ENCODE assay signal across 1 cellular context in the genomic region with DNA sequence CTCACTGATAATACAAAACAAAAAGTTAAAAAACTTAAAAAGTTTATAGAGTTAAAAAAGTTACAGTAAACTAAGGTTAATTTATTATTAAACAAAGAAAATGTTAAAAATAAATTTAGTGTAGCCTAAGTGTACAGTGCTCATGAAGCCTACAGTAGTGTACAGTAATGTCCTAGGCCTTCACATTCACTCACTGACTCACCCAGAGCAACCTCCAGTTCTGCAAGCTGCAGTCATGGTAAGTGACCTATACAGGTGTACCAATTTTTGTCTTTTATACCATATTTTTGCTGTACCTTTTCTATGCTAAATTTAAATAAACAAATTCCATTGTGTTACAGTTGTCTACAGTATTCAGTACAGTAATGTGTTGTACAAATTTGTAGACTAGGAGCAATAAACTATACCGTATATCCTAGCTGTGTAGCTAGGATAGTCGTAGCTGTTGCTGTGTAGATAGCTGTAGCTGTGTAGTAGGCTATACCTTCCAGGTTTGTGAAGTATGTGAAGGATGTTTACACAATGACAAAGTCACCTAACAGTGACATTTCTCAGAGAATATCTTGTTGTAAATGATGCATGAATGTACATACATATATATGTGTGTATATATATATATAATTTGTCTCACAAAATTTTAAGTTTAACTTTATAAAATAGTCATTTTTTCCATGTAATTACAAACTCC.
TF ChIP-seq lines count a peak whose summit lies in the region.

No MANE protein-coding gene starts in this region.

TF ChIP-seq in IMR-90, 13 proteins besides CTCF, POLR2A, EP300 and RAD21:
- TF ChIP-seq MAFK (IDR thresholded peaks at IDR 0.05; ENCODE audit: low read depth, low read length) (no peak), MAZ (IDR thresholded peaks at IDR 0.05; ENCODE audit: borderline replicate concordance, low read depth, low read length) (no peak), RCOR1 (IDR thresholded peaks at IDR 0.05; ENCODE audit: insufficient replicate concordance, low read length) (no peak), CHD1 (IDR thresholded peaks at IDR 0.05; ENCODE audit: low read depth, low read length) (no peak), NFE2L2 (IDR thresholded peaks at IDR 0.05; ENCODE audit: low read depth, low read length) (no peak), MXI1 (IDR thresholded peaks at IDR 0.05; ENCODE audit: borderline replicate concordance, low read depth, low read length) (no peak), FOS (IDR thresholded peaks at IDR 0.05; ENCODE audit: low read depth, low read length) (no peak), SMC3 (IDR thresholded peaks at IDR 0.05; ENCODE audit: low read depth, low read length) (no peak), CEBPB (IDR thresholded peaks at IDR 0.05; ENCODE audit: low read depth, low read length) (no peak), RFX5 (IDR thresholded peaks at IDR 0.05; ENCODE audit: low read depth, low read length) (no peak), BHLHE40 (IDR thresholded peaks at IDR 0.05; ENCODE audit: low read depth, low read length) (no peak)
- TF ChIP-seq, protein P1, sequence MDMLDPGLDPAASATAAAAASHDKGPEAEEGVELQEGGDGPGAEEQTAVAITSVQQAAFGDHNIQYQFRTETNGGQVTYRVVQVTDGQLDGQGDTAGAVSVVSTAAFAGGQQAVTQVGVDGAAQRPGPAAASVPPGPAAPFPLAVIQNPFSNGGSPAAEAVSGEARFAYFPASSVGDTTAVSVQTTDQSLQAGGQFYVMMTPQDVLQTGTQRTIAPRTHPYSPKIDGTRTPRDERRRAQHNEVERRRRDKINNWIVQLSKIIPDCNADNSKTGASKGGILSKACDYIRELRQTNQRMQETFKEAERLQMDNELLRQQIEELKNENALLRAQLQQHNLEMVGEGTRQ (IDR thresholded peaks at IDR 0.05; ENCODE audit: low read depth, low read length): no peak
- TF ChIP-seq, protein P2, sequence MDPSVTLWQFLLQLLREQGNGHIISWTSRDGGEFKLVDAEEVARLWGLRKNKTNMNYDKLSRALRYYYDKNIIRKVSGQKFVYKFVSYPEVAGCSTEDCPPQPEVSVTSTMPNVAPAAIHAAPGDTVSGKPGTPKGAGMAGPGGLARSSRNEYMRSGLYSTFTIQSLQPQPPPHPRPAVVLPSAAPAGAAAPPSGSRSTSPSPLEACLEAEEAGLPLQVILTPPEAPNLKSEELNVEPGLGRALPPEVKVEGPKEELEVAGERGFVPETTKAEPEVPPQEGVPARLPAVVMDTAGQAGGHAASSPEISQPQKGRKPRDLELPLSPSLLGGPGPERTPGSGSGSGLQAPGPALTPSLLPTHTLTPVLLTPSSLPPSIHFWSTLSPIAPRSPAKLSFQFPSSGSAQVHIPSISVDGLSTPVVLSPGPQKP (IDR thresholded peaks at IDR 0.05; ENCODE audit: borderline replicate concordance, low read depth, low read length): no peak
